ENCODE assay signal across 9 cellular contexts in genomic region chr1:19405195-19405760, GRCh38.
A peak's percentile ranks its signal among the peaks of the same experiment; 100 is the strongest.
DNase-seq lines count a peak whose midpoint lies in the region; ATAC-seq and TF ChIP-seq lines count a peak whose summit lies in the region.
"Had no signal": no experiment of that assay in that cellular context is flagged by ENCODE, and none has a peak within 500 bp of the region (broad histone marks: within the 10 kb centered on the region; RNA-seq: fewer than 3 reads in every experiment).

No MANE protein-coding gene starts in this region.

- TF ChIP-seq CTCF in choroid plexus epithelial cell (conservative IDR thresholded peaks at IDR 0.05; ENCODE audit: low read depth, low read length) = peak; percentile 52
- TF ChIP-seq CTCF in natural killer cell (IDR thresholded peaks at IDR 0.05) = no peak

- no peak overlapping the region for H3K4me3 Mint-ChIP-seq in CD8-positive, alpha-beta memory T cell
- H3K4me3 Mint-ChIP-seq in natural killer cell = no peak overlapping the region

- H3K4me1 ChIP-seq in CD8-positive, alpha-beta memory T cell (ENCODE audit: insufficient read depth, low read length) = peaks cover 36% of the 10 kb centered on the region

- peaks cover 74 to 94% (median 94%) of the 10 kb centered on the region in 3 donors for H3K4me1 Mint-ChIP-seq in CD8-positive, alpha-beta memory T cell
- peaks cover 73 to 88% of the 10 kb centered on the region in 2 donors for H3K4me1 Mint-ChIP-seq in natural killer cell

- no peak for DNase-seq in CD8-positive, alpha-beta memory T cell
- peak; percentile 93 for DNase-seq in NCI-H2171 treated with DMSO at 0.1 percent for 48 hours (lab: John Stamatoyannopoulos, UW)
- peak; percentile 39 for DNase-seq in choroid plexus epithelial cell (ENCODE audit: low read depth)
- DNase-seq in natural killer cell = no peak
- DNase-seq in amniotic stem cell (lab: John Stamatoyannopoulos, UW) = no peak

- H3K9me3 Mint-ChIP-seq in CD8-positive, alpha-beta memory T cell = no peaks in the 10 kb centered on the region
- H3K9me3 Mint-ChIP-seq in natural killer cell = no peaks in the 10 kb centered on the region

- H3K9me3 ChIP-seq in CD8-positive, alpha-beta memory T cell (ENCODE audit: low read length) = no peaks in the 10 kb centered on the region

- CTCF ChIA-PET in CD8-positive, alpha-beta memory T cell (lab: Charles Lee) = interaction anchor here (0.7 to 1.6 kb wide), 5 partner anchors 82 to 343 kb away, joined by 3 to 4 read pairs (median 4); no protein-coding TSS in a partner anchor

- no peaks in the 10 kb centered on the region for H3K27me3 Mint-ChIP-seq in CD8-positive, alpha-beta memory T cell
- H3K27me3 Mint-ChIP-seq in natural killer cell (ENCODE audit: low read depth in 2 of 2) = no peaks in the 10 kb centered on the region

- intact Hi-C loops in natural killer cell (cut with micrococcal nuclease) = no loop called here

- ATAC-seq in natural killer cell (no peak), HG02610 (IDR thresholded peaks at IDR 0.05; ENCODE audit: unreplicated experiment) (no peak), HG02884 (IDR thresholded peaks at IDR 0.05; ENCODE audit: unreplicated experiment) (no peak), HG02840 (IDR thresholded peaks at IDR 0.05; ENCODE audit: low FRiP score, unreplicated experiment) (no peak)
- ATAC-seq: Panc1 had no signal

- no peak overlapping the region for H3K27ac ChIP-seq in CD8-positive, alpha-beta memory T cell (ENCODE audit: low read depth, low read length)

- H3K27me3 ChIP-seq in CD8-positive, alpha-beta memory T cell (ENCODE audit: insufficient read depth, low read length, poor library complexity, severe bottlenecking) = no peaks in the 10 kb centered on the region

- H3K36me3 ChIP-seq in CD8-positive, alpha-beta memory T cell (ENCODE audit: insufficient read depth, low read length) = no peaks in the 10 kb centered on the region

- POLR2A ChIA-PET in CD8-positive, alpha-beta memory T cell (lab: Charles Lee) = interaction anchor here (0.6 kb wide), 1 partner anchor 68 kb away, joined by 3 read pairs; no protein-coding TSS in a partner anchor

- peak overlapping the region; percentile 48 to 90 (median 68) for H3K27ac Mint-ChIP-seq in CD8-positive, alpha-beta memory T cell
- peak overlapping the region; percentile 68 to 72 for H3K27ac Mint-ChIP-seq in natural killer cell

- H3K36me3 Mint-ChIP-seq in CD8-positive, alpha-beta memory T cell = peaks cover 0 to 78% (median 4%) of the 10 kb centered on the region in 3 donors
- peaks cover 6% of the 10 kb centered on the region for H3K36me3 Mint-ChIP-seq in natural killer cell

- H3K4me3 ChIP-seq in CD8-positive, alpha-beta memory T cell (ENCODE audit: low read length) = no peak overlapping the region
- H3K4me3 ChIP-seq in choroid plexus epithelial cell (ENCODE audit: low read depth, low read length) = no peak overlapping the region

Comparison
In these comparisons a context has a peak if more than half of its experiments do, and no peak if none do; other contexts are left out.
1. DNase-seq: peak in NCI-H2171 treated with DMSO at 0.1 percent for 48 hours (single experiment) and choroid plexus epithelial cell (single experiment); none in CD8-positive, alpha-beta memory T cell (0 of 5), natural killer cell (single experiment) and amniotic stem cell (single experiment).